ENCODE assay signal across 12 cellular contexts in the genomic region with DNA sequence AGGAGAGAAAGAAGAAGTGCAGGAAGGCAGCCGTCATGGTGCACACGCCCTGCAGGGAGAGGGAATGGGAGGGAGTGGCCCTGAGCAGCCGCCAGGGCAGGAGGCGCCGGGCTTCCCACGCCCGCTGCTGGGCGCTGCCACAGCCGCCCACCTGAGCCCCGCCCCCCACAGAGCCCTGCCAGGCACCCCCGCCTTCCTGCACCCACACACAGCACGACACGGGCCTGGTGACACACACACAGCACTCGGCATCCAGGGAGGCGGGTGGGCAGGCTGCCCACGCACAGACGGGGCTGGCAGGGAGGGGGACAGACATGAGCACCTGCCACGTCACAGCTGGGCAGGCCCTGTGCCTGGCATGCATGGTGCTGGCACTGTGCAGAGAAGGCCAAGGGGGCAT. TPM values are rescaled to one million over a fixed set of nuclear protein-coding genes. Genes with fewer than 3 reads are reported as not detected.
DNase-seq lines count a peak whose midpoint lies in the region; ATAC-seq and TF ChIP-seq lines count a peak whose summit lies in the region.
"Had no signal": no experiment of that assay in that cellular context is flagged by ENCODE, and none has a peak within 500 bp of the region (broad histone marks: within the 10 kb centered on the region; RNA-seq: fewer than 3 reads in every experiment).

No MANE protein-coding gene starts in this region.

- no peak overlapping the region for H3K4me3 Mint-ChIP-seq in natural killer cell
- H3K4me3 Mint-ChIP-seq: activated T-helper 1 cell treated with anti-CD3 and anti-CD28 coated beads, Interleukin-12 subunit alpha, Interleukin-12 subunit beta, Interleukin-2, Interleukin-4 antibody, amounts not matched to agents 30 ng/mL and 10 ng/mL and 1 ng/mL, durations not matched to agents 14 hours and 24 hours and 36 hours; CD14-positive monocyte had no signal

- no peak for TF ChIP-seq CTCF in body of pancreas (IDR thresholded peaks at IDR 0.05)
- TF ChIP-seq CTCF in natural killer cell (IDR thresholded peaks at IDR 0.05): no peak

- 56 to 93% methylated on average over 3 to 18 of the region's 18 CpGs for WGBS in body of pancreas, 2 donors

- ATAC-seq in body of pancreas: peak; percentile 58
- ATAC-seq in natural killer cell: no peak

- no peak overlapping the region for H3K27ac ChIP-seq in body of pancreas

- DNase-seq in stimulated activated naive CD4-positive, alpha-beta T cell treated with Interleukin-2 at 50 U/mL for 16 hours (lab: John Stamatoyannopoulos, UW): peak; percentile 42
- no peak for DNase-seq in stimulated activated naive CD4-positive, alpha-beta T cell (lab: John Stamatoyannopoulos, UW)
- DNase-seq in body of pancreas: peak; percentile 26 to 66 (median 58)
- DNase-seq in occipital lobe (lab: John Stamatoyannopoulos, UW): peak; percentile 68
- DNase-seq in NCI-H2227 (lab: John Stamatoyannopoulos, UW; ENCODE audit: unreplicated experiment): no peak
- DNase-seq in mesenteric fat pad (ENCODE audit: low spot score): no peak
- no peak for DNase-seq in natural killer cell
- no peak for DNase-seq in NCI-H146 (lab: John Stamatoyannopoulos, UW)
- DNase-seq: MG63, T1000 had no signal

- H3K9me3 Mint-ChIP-seq in natural killer cell: no peaks in the 10 kb centered on the region
- H3K9me3 Mint-ChIP-seq: activated T-helper 1 cell treated with anti-CD3 and anti-CD28 coated beads, Interleukin-12 subunit alpha, Interleukin-12 subunit beta, Interleukin-2, Interleukin-4 antibody, amounts not matched to agents 30 ng/mL and 10 ng/mL and 1 ng/mL, durations not matched to agents 14 hours and 24 hours and 36 hours; CD14-positive monocyte had no signal

- no peaks in the 10 kb centered on the region for H3K36me3 ChIP-seq in body of pancreas (replicated peaks in 1 of 2; ENCODE audit: insufficient read depth in 1 of 2, low read depth in 2 of 2)
- H3K36me3 ChIP-seq: MG63 had no signal

- no peak overlapping the region for H3K27ac Mint-ChIP-seq in natural killer cell
- H3K27ac Mint-ChIP-seq: activated T-helper 1 cell treated with anti-CD3 and anti-CD28 coated beads, Interleukin-12 subunit alpha, Interleukin-12 subunit beta, Interleukin-2, Interleukin-4 antibody, amounts not matched to agents 30 ng/mL and 10 ng/mL and 1 ng/mL, durations not matched to agents 14 hours and 24 hours and 36 hours; CD14-positive monocyte had no signal

- H3K4me1 ChIP-seq in body of pancreas: no peaks in the 10 kb centered on the region

- peaks cover 9 to 23% of the 10 kb centered on the region in 2 donors for H3K4me1 Mint-ChIP-seq in natural killer cell

- TF ChIP-seq POLR2A in body of pancreas (IDR thresholded peaks at IDR 0.05): no peak

- no peaks in the 10 kb centered on the region for H3K9me3 ChIP-seq in body of pancreas
- H3K9me3 ChIP-seq: MG63 had no signal

- no peaks in the 10 kb centered on the region for H3K27me3 Mint-ChIP-seq in natural killer cell (ENCODE audit: low read depth in 2 of 2)

- intact Hi-C loops in body of pancreas (cut with DNase I) (no loop called here), natural killer cell (cut with micrococcal nuclease) (no loop called here)

- H3K36me3 Mint-ChIP-seq in natural killer cell: no peaks in the 10 kb centered on the region
- H3K36me3 Mint-ChIP-seq: CD14-positive monocyte had no signal

- H3K27me3 ChIP-seq in body of pancreas: no peaks in the 10 kb centered on the region
- H3K27me3 ChIP-seq: MG63 had no signal

- no peak overlapping the region for H3K4me3 ChIP-seq in body of pancreas
- H3K4me3 ChIP-seq: MG63 had no signal

RNA-seq across cellular contexts. Expression of a gene that starts 27.5 kb away (rescaled TPM):
- 1 to 10 TPM in 1 of 2 donors, under 1 TPM in 1; 0.26 to 3.0 TPM for total RNA-seq in body of pancreas
- total RNA-seq in occipital lobe: 75.0 TPM
- 3.9 TPM for total RNA-seq in mesenteric fat pad
- 10 to 100 TPM in 2 of 3 donors, 1 to 10 TPM in 1; 7.6 to 19.9 (median 12.8) TPM for total RNA-seq in natural killer cell

RNA-seq across cellular contexts. Expression of a gene that starts 32.9 kb away (rescaled TPM):
- 10 to 100 TPM; 10.1 to 15.8 TPM for total RNA-seq in body of pancreas
- total RNA-seq in occipital lobe: 5.8 TPM
- 38.9 TPM for total RNA-seq in mesenteric fat pad
- under 1 TPM in 1 of 3 donors, not detected in 2; 0.14 TPM for total RNA-seq in natural killer cell
- total RNA-seq: activated T-helper 1 cell treated with anti-CD3 and anti-CD28 coated beads, Interleukin-12 subunit alpha, Interleukin-12 subunit beta, Interleukin-2, Interleukin-4 antibody, amounts not matched to agents 30 ng/mL and 10 ng/mL and 1 ng/mL, durations not matched to agents 14 hours and 24 hours and 36 hours had no signal

Comparison
In these comparisons a context has a peak if more than half of its experiments do, and no peak if none do; other contexts are left out.
1. DNase-seq: peak in stimulated activated naive CD4-positive, alpha-beta T cell treated with Interleukin-2 at 50 U/mL for 16 hours (single experiment), body of pancreas (4 of 4) and occipital lobe (single experiment); none in stimulated activated naive CD4-positive, alpha-beta T cell (0 of 6), NCI-H2227 (single experiment), mesenteric fat pad (single experiment), natural killer cell (single experiment) and NCI-H146 (single experiment).